23 cellular contexts compared by ENCODE assay signal in the genomic region with DNA sequence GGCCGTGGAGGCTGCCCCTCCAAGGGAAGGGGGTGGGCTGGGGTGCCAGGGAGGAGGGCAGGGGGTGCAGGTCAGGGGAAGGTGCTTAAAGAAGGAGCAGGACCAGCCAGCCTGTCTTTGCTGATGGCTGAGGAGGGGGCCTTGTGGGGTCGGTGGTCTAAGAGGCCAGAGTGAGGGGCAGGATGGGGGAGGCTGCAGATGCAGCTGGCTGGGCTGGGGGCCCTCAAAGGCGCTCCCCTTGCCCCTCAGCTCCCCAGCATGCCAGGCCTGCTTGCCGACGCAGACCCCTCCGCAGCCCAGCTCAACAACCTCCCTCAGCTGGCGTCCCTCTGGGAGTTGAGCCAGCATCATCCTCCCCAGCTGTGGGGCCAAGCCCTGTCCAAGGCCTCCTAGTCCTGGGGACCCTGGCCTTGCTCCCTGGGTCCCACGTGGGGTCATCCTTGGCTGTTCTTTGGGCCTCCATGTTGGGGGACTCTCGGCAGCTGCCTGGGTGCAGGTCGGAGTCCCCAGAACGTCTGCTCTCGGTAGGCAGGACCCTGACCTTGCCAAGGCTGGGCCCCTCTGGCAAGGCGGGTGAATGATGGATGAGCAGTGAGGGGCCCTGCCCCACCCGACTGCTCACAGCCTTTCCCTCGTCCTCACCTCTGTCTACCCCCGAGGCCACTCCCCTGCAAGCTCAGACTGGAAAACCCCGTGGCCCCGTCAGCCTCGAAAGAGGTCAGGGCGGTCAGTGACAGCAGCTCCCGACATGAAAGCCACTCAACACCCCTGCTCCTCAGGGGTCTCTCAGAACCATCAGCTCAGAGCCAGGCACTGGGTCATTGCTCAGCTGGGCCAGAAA.
DNase-seq lines count a peak whose midpoint lies in the region; ATAC-seq and TF ChIP-seq lines count a peak whose summit lies in the region.
"Had no signal": no experiment of that assay in that cellular context is flagged by ENCODE, and none has a peak within 500 bp of the region (broad histone marks: within the 10 kb centered on the region; RNA-seq: fewer than 3 reads in every experiment).

No MANE protein-coding gene starts in this region.

- no peaks in the 10 kb centered on the region for H3K36me3 Mint-ChIP-seq in chondrocyte (ENCODE audit: low read depth)
- H3K36me3 Mint-ChIP-seq in CD8-positive, alpha-beta memory T cell = no peaks in the 10 kb centered on the region
- H3K36me3 Mint-ChIP-seq: CD4-positive, CD25-positive, alpha-beta regulatory T cell had no signal

- H3K79me2 ChIP-seq in PC-3 (ENCODE audit: low read length) = no peaks in the 10 kb centered on the region

- H3K27ac ChIP-seq in left ventricle myocardium inferior (replicated peaks) (no peak overlapping the region), PC-3 (ENCODE audit: low read length) (no peak overlapping the region)
- no peak overlapping the region for H3K27ac ChIP-seq in CD8-positive, alpha-beta memory T cell (ENCODE audit: low read depth, low read length)
- H3K27ac ChIP-seq: 22Rv1, SK-N-MC had no signal

- H3K27me3 Mint-ChIP-seq in chondrocyte (ENCODE audit: low read depth) = peaks cover 34% of the 10 kb centered on the region
- peaks cover 8 to 13% of the 10 kb centered on the region in 2 donors for H3K27me3 Mint-ChIP-seq in CD8-positive, alpha-beta memory T cell

- H3K36me3 ChIP-seq in left ventricle myocardium inferior (no peaks in the 10 kb centered on the region), mucosa of descending colon (ENCODE audit: low read depth) (no peaks in the 10 kb centered on the region), PC-3 (ENCODE audit: low read depth, low read length) (no peaks in the 10 kb centered on the region)
- no peaks in the 10 kb centered on the region for H3K36me3 ChIP-seq in CD8-positive, alpha-beta memory T cell (ENCODE audit: insufficient read depth, low read length)

- ATAC-seq in Right ventricle myocardium inferior (no peak), mucosa of descending colon (no peak), PC-3 (no peak), HG03520 (IDR thresholded peaks at IDR 0.05; ENCODE audit: unreplicated experiment) (no peak)
- ATAC-seq: HepG2 had no signal

- no peak overlapping the region for H2AFZ ChIP-seq in PC-3 (ENCODE audit: low read length)

- H3K4me1 ChIP-seq in left ventricle myocardium inferior (no peaks in the 10 kb centered on the region), mucosa of descending colon (ENCODE audit: low read depth) (peaks cover 3% of the 10 kb centered on the region), PC-3 (ENCODE audit: insufficient read depth, low read length) (no peaks in the 10 kb centered on the region)
- no peaks in the 10 kb centered on the region for H3K4me1 ChIP-seq in CD8-positive, alpha-beta memory T cell (ENCODE audit: insufficient read depth, low read length)

- TF ChIP-seq CTCF in left ventricle myocardium inferior (IDR thresholded peaks at IDR 0.05; ENCODE audit: borderline replicate concordance) (no peak), chondrocyte (IDR thresholded peaks at IDR 0.05) (no peak), mucosa of descending colon (IDR thresholded peaks at IDR 0.05) (no peak), PC-3 (conservative IDR thresholded peaks at IDR 0.05; ENCODE audit: low read depth, low read length) (no peak)

- H3K27ac Mint-ChIP-seq in chondrocyte (ENCODE audit: unreplicated experiment) = no peak overlapping the region
- no peak overlapping the region for H3K27ac Mint-ChIP-seq in CD8-positive, alpha-beta memory T cell
- H3K27ac Mint-ChIP-seq: B cell; CD4-positive, CD25-positive, alpha-beta regulatory T cell had no signal

- no peaks in the 10 kb centered on the region for H3F3A ChIP-seq in PC-3 (ENCODE audit: low read length, unreplicated experiment)

- CTCF ChIA-PET in PC-3 (lab: Charles Lee) = no interaction called here
- CTCF ChIA-PET in CD8-positive, alpha-beta memory T cell (lab: Charles Lee) = interaction anchor here (0.8 to 1.5 kb wide), 2 partner anchors 15 to 40 kb away, joined by 3 to 4 read pairs; no protein-coding TSS in a partner anchor

- H3K27me3 ChIP-seq in left ventricle myocardium inferior (ENCODE audit: low read depth) = peaks cover 88% of the 10 kb centered on the region
- no peaks in the 10 kb centered on the region for H3K27me3 ChIP-seq in PC-3 (ENCODE audit: low read length)
- H3K27me3 ChIP-seq in CD8-positive, alpha-beta memory T cell (ENCODE audit: insufficient read depth, low read length, poor library complexity, severe bottlenecking) = no peaks in the 10 kb centered on the region

- no peak overlapping the region for H3K4me3 ChIP-seq in left ventricle myocardium inferior
- H3K4me3 ChIP-seq in mucosa of descending colon = no peak overlapping the region
- no peak overlapping the region for H3K4me3 ChIP-seq in PC-3 (ENCODE audit: low read length)
- H3K4me3 ChIP-seq in CD8-positive, alpha-beta memory T cell (ENCODE audit: low read length) = no peak overlapping the region
- H3K4me3 ChIP-seq: SK-N-MC had no signal

- H3K4me2 ChIP-seq in PC-3 (ENCODE audit: low read length) = no peak overlapping the region

- POLR2A ChIA-PET in PC-3 (lab: Charles Lee; ENCODE audit: unreplicated experiment) = interaction anchor here (0.6 kb wide), 1 partner anchor 9 kb away, joined by 7 read pairs; no protein-coding TSS in a partner anchor
- POLR2A ChIA-PET in CD8-positive, alpha-beta memory T cell (lab: Charles Lee) = no interaction called here

- no peaks in the 10 kb centered on the region for H4K20me1 ChIP-seq in PC-3 (ENCODE audit: low read length)

- no TSS peak for BruUV-seq in PC-3 (replicated peaks; lab: Mats Ljungman, UMichigan)

- H3K9me3 ChIP-seq in left ventricle myocardium inferior (replicated peaks) = no peaks in the 10 kb centered on the region
- H3K9me3 ChIP-seq in mucosa of descending colon = no peaks in the 10 kb centered on the region
- H3K9me3 ChIP-seq in PC-3 (ENCODE audit: low read length) = no peaks in the 10 kb centered on the region
- no peaks in the 10 kb centered on the region for H3K9me3 ChIP-seq in CD8-positive, alpha-beta memory T cell (ENCODE audit: low read length)

- no peaks in the 10 kb centered on the region for H3K9me3 Mint-ChIP-seq in chondrocyte (ENCODE audit: low read depth)
- H3K9me3 Mint-ChIP-seq in CD8-positive, alpha-beta memory T cell = no peaks in the 10 kb centered on the region
- H3K9me3 Mint-ChIP-seq: CD4-positive, CD25-positive, alpha-beta regulatory T cell had no signal

- intact Hi-C loops in Right ventricle myocardium inferior (cut with DNase I) (no loop called here), left ventricle myocardium inferior (cut with micrococcal nuclease) (no loop called here), mucosa of descending colon (cut with DNase I, micrococcal nuclease) (no loop called here), PC-3 (cut with micrococcal nuclease) (no loop called here)

- H3K9ac ChIP-seq in PC-3 (ENCODE audit: low read length) = no peak overlapping the region

- no peaks in the 10 kb centered on the region for H3K9me2 ChIP-seq in PC-3 (replicated peaks; ENCODE audit: low read length)

- H3K4me3 Mint-ChIP-seq in chondrocyte (ENCODE audit: unreplicated experiment) = no peak overlapping the region
- no peak overlapping the region for H3K4me3 Mint-ChIP-seq in CD8-positive, alpha-beta memory T cell
- H3K4me3 Mint-ChIP-seq: B cell; CD4-positive, CD25-positive, alpha-beta regulatory T cell had no signal

- DNase-seq in Right ventricle myocardium inferior (ENCODE audit: missing footprints) (peak; percentile 27), left ventricle myocardium inferior (no peak), chondrocyte (ENCODE audit: low spot score) (peak; percentile 84), mucosa of descending colon (peak in 2 of 3 donors; percentile 19 to 34), PC-3 (no peak)
- DNase-seq in CD8-positive, alpha-beta memory T cell = no peak
- DNase-seq: CD4-positive, CD25-positive, alpha-beta regulatory T cell; MV-4-11; NCI-H1105 treated with DMSO at 0.1 percent for 48 hours; NCI-H146; NCI-H1930; NCI-H2107; NCI-H446; NCI-H524 treated with DMSO at 0.1 percent for 48 hours; NCI-H82; NK-92 treated with Interleukin-12 subunit alpha and Interleukin-12 subunit beta, amount 100 ng/mL, for 24 hours; RPMI8226; SIG-M5 had no signal

- H3K4me1 Mint-ChIP-seq in chondrocyte (ENCODE audit: low read depth) = no peaks in the 10 kb centered on the region
- peaks cover 3 to 6% (median 3%) of the 10 kb centered on the region in 3 donors for H3K4me1 Mint-ChIP-seq in CD8-positive, alpha-beta memory T cell

Comparison
In these comparisons a context has a peak if more than half of its experiments do, and no peak if none do; other contexts are left out.
1. DNase-seq: peak in Right ventricle myocardium inferior (single experiment), chondrocyte (single experiment) and mucosa of descending colon (2 of 3); none in left ventricle myocardium inferior (single experiment), PC-3 (single experiment) and CD8-positive, alpha-beta memory T cell (0 of 5).